ENCODE assay signal across 17 cellular contexts in the genomic region with DNA sequence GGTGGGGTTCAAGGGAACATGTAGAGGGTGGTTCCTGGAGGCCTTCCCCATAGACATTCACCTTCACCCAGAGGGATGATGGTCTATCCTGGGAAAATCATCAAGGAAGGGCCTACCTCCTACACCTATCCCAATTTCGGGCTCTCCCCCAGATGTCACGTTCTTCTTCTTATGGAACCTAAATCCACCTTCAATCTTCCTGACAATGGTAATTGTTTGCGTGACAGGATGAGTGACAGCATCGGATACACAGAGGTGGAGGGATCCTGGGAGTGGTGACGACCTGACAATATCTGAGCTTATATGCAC. TPM values are rescaled to one million over a fixed set of nuclear protein-coding genes. Genes with fewer than 3 reads are reported as not detected.
"Had no signal": no experiment of that assay in that cellular context is flagged by ENCODE, and none has a peak within 500 bp of the region (broad histone marks: within the 10 kb centered on the region; RNA-seq: fewer than 3 reads in every experiment).

No MANE protein-coding gene starts in this region.

- DNase-seq: activated CD4-positive, alpha-beta T cell treated with anti-CD3 and anti-CD28 coated beads, Interleukin-2, amount 50 U/mL, for 1 hour; activated CD8-positive, alpha-beta memory T cell treated with anti-CD3 and anti-CD28 coated beads for 24 hours; activated gamma-delta T cell treated with Interleukin-2 at 50 U/mL for 16 hours; activated naive CD8-positive, alpha-beta T cell treated with anti-CD3 and anti-CD28 coated beads, Interleukin-2, amount 10 ng/mL, durations not matched to agents 7 days and 5 days; dorsolateral prefrontal cortex; left colon; midbrain had no signal

- H3K27ac Mint-ChIP-seq: activated naive CD8-positive, alpha-beta T cell treated with anti-CD3 and anti-CD28 coated beads, Interleukin-2, amount 10 ng/mL, durations not matched to agents 7 days and 5 days; stimulated activated effector memory CD8-positive, alpha-beta T cell treated with anti-CD3 and anti-CD28 coated beads, Interleukin-12 subunit alpha, Interleukin-12 subunit beta, amount 100 ng/mL, for 72 hours had no signal

- H3K27ac ChIP-seq: parathyroid adenoma, vagina had no signal

- H3K9me3 Mint-ChIP-seq: activated naive CD8-positive, alpha-beta T cell treated with anti-CD3 and anti-CD28 coated beads, Interleukin-2, amount 10 ng/mL, durations not matched to agents 7 days and 5 days; endodermal cell; stimulated activated effector memory CD8-positive, alpha-beta T cell treated with anti-CD3 and anti-CD28 coated beads, Interleukin-12 subunit alpha, Interleukin-12 subunit beta, amount 100 ng/mL, for 72 hours had no signal

- H3K4me3 Mint-ChIP-seq: activated naive CD8-positive, alpha-beta T cell treated with anti-CD3 and anti-CD28 coated beads, Interleukin-2, amount 10 ng/mL, durations not matched to agents 7 days and 5 days; endodermal cell; stimulated activated effector memory CD8-positive, alpha-beta T cell treated with anti-CD3 and anti-CD28 coated beads, Interleukin-12 subunit alpha, Interleukin-12 subunit beta, amount 100 ng/mL, for 72 hours had no signal

- H2AFZ ChIP-seq: parathyroid adenoma had no signal

- H3K4me1 Mint-ChIP-seq: activated naive CD8-positive, alpha-beta T cell treated with anti-CD3 and anti-CD28 coated beads, Interleukin-2, amount 10 ng/mL, durations not matched to agents 7 days and 5 days had no signal

- H3K9ac ChIP-seq: parathyroid adenoma had no signal

- H3K27me3 ChIP-seq: dorsolateral prefrontal cortex, tibial nerve, vagina had no signal

- H3K36me3 Mint-ChIP-seq: activated naive CD8-positive, alpha-beta T cell treated with anti-CD3 and anti-CD28 coated beads, Interleukin-2, amount 10 ng/mL, durations not matched to agents 7 days and 5 days had no signal

- H3K4me3 ChIP-seq: dorsolateral prefrontal cortex, vagina had no signal

- H3K79me2 ChIP-seq: parathyroid adenoma had no signal

- ATAC-seq: activated CD4-positive, CD25-positive, alpha-beta regulatory T cell treated with anti-CD3 and anti-CD28 coated beads, Interleukin-2, amount 50 U/mL, for 24 hours; left colon; stimulated activated effector memory CD8-positive, alpha-beta T cell treated with anti-CD3 and anti-CD28 coated beads, Interleukin-12 subunit alpha, Interleukin-12 subunit beta, amount 100 ng/mL, for 72 hours had no signal

- H3K9me3 ChIP-seq: tibial nerve, vagina had no signal

RNA-seq across cellular contexts. Expression of gene REN, which starts 18.1 kb away (rescaled TPM):
- total RNA-seq: activated naive CD8-positive, alpha-beta T cell treated with anti-CD3 and anti-CD28 coated beads, Interleukin-2, amount 10 ng/mL, durations not matched to agents 7 days and 5 days; endodermal cell; frontal cortex; lung microvascular endothelial cell; renal cortical epithelial cell; T-helper 2 cell treated with Interferon-gamma antibody and Interleukin-4, amounts not matched to agents 100 ng/mL and 5 ng/mL, for 36 hours; tibial nerve; vagina had no signal

RNA-seq across cellular contexts. Expression of gene KISS1, which starts 48.2 kb away (rescaled TPM):
- total RNA-seq: activated naive CD8-positive, alpha-beta T cell treated with anti-CD3 and anti-CD28 coated beads, Interleukin-2, amount 10 ng/mL, durations not matched to agents 7 days and 5 days; endodermal cell; frontal cortex; renal cortical epithelial cell; T-helper 2 cell treated with Interferon-gamma antibody and Interleukin-4, amounts not matched to agents 100 ng/mL and 5 ng/mL, for 36 hours; tibial nerve; vagina had no signal
